Comparison of ENCODE assay signal across 24 cellular contexts in the genomic region with DNA sequence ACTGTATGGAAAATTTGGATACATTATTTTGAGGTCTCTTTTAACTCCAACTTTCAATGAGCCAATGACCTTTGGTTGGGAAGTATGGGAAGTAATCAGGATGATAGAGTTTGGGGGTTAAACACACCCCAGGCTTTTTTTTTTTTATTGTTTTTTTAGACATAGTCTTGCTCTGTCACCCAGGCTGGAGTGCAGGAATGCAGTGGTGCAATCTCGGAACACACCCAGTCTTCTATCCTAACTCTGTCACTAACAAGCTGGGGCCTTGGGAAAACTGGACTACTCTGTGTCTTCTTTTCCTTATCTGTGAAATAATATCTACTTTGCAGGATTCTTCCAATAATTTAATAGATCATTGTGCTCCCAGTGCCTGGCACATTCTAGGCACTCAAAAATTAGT. TPM values are rescaled to one million over a fixed set of nuclear protein-coding genes. Genes with fewer than 3 reads are reported as not detected.
A peak's percentile ranks its signal among the peaks of the same experiment; 100 is the strongest.
DNase-seq lines count a peak whose midpoint lies in the region; ATAC-seq, FAIRE-seq and TF ChIP-seq lines count a peak whose summit lies in the region.
"Had no signal": no experiment of that assay in that cellular context is flagged by ENCODE, and none has a peak within 500 bp of the region (broad histone marks: within the 10 kb centered on the region; RNA-seq: fewer than 3 reads in every experiment).

No MANE protein-coding gene starts in this region.

- H3K9me3 ChIP-seq in stomach smooth muscle (ENCODE audit: control insufficient read depth in 2 of 2, low read length in 2 of 2) (no peaks in the 10 kb centered on the region), MM.1S (replicated peaks; ENCODE audit: insufficient read depth, low read length) (no peaks in the 10 kb centered on the region)
- H3K9me3 ChIP-seq: adrenal gland, gastrocnemius medialis, Peyer's patch, spleen had no signal

- peaks cover 16% of the 10 kb centered on the region for H3K4me1 Mint-ChIP-seq in activated naive CD4-positive, alpha-beta T cell treated with anti-CD3 and anti-CD28 coated beads for 36 hours (ENCODE audit: low read depth)

- H3K4me2 ChIP-seq in MM.1S (ENCODE audit: low read depth, low read length) = no peak overlapping the region

- no peak for ATAC-seq in GM21447 (IDR thresholded peaks at IDR 0.05; ENCODE audit: unreplicated experiment)
- ATAC-seq: gastrocnemius medialis, K562, left cardiac atrium had no signal

- no peak for TF ChIP-seq CTCF in bronchial epithelial cell (IDR thresholded peaks at IDR 0.05; ENCODE audit: insufficient read depth, low read length, severe bottlenecking)
- no peak for TF ChIP-seq CTCF in foreskin fibroblast (IDR thresholded peaks at IDR 0.05; ENCODE audit: low read depth, low read length)
- no peak for TF ChIP-seq CTCF in MM.1S (IDR thresholded peaks at IDR 0.05; ENCODE audit: low read length)

- H3K27ac ChIP-seq in stomach smooth muscle (ENCODE audit: low read length) (peak overlapping the region; percentile 24), MM.1S (ENCODE audit: low read length) (no peak overlapping the region)
- H3K27ac ChIP-seq: gastrocnemius medialis, Peyer's patch, SK-N-MC had no signal

- peak; percentile 59 for DNase-seq in EL
- peak; percentile 33 for DNase-seq in bronchial epithelial cell (ENCODE audit: low read depth)
- DNase-seq in foreskin fibroblast = peak; percentile 32 to 63
- DNase-seq in activated naive CD4-positive, alpha-beta T cell treated with anti-CD3 and anti-CD28 coated beads for 36 hours = no peak
- DNase-seq in MM.1S = no peak
- no peak for DNase-seq in activated T-cell treated with anti-CD3 and anti-CD28 coated beads for 4 hours
- DNase-seq: activated CD4-positive, alpha-beta T cell treated with anti-CD3 and anti-CD28 coated beads for 1 hour; central memory CD4-positive, alpha-beta T cell; DMS79; effector memory CD4-positive, alpha-beta T cell; gastrocnemius medialis; left cardiac atrium; NCI-H1048; NCI-H2029; NCI-H446 treated with DMSO at 0.1 percent for 48 hours; Peyer's patch; spleen; stimulated activated CD4-positive, alpha-beta T cell treated with anti-CD3 and anti-CD28 coated beads, Interleukin-4, amount 100 ng/mL, for 4 hours had no signal

- CTCF ChIA-PET in activated naive CD4-positive, alpha-beta T cell treated with anti-CD3 and anti-CD28 coated beads for 36 hours (lab: Charles Lee) = no interaction called here

- no peak overlapping the region for H3K4me3 Mint-ChIP-seq in activated naive CD4-positive, alpha-beta T cell treated with anti-CD3 and anti-CD28 coated beads for 36 hours

- no peaks in the 10 kb centered on the region for H3K27me3 ChIP-seq in bronchial epithelial cell (ENCODE audit: control insufficient read depth, insufficient read depth, low read length)
- H3K27me3 ChIP-seq in stomach smooth muscle (ENCODE audit: control insufficient read depth in 1 of 2, insufficient read depth in 2 of 2, low read length in 2 of 2) = no peaks in the 10 kb centered on the region
- no peaks in the 10 kb centered on the region for H3K27me3 ChIP-seq in MM.1S (replicated peaks; ENCODE audit: insufficient read depth, low read length)
- H3K27me3 ChIP-seq: adrenal gland, gastrocnemius medialis, Peyer's patch, spleen had no signal

- no peak overlapping the region for H3K9ac ChIP-seq in stomach smooth muscle (ENCODE audit: low read length in 2 of 2)
- H3K9ac ChIP-seq in MM.1S (ENCODE audit: low read length) = no peak overlapping the region

- H3K79me2 ChIP-seq in MM.1S (ENCODE audit: low read length) = no peaks in the 10 kb centered on the region

- H4K20me1 ChIP-seq in MM.1S (ENCODE audit: insufficient read depth, low read length) = no peaks in the 10 kb centered on the region

- no peaks in the 10 kb centered on the region for H3K9me2 ChIP-seq in MM.1S (replicated peaks; ENCODE audit: insufficient read depth, low read length)

- intact Hi-C loops in activated naive CD4-positive, alpha-beta T cell treated with anti-CD3 and anti-CD28 coated beads for 36 hours (cut with micrococcal nuclease) = no loop called here

- no peak overlapping the region for H3K27ac Mint-ChIP-seq in activated naive CD4-positive, alpha-beta T cell treated with anti-CD3 and anti-CD28 coated beads for 36 hours
- H3K27ac Mint-ChIP-seq: progenitor cell of endocrine pancreas had no signal

- H3K36me3 ChIP-seq in bronchial epithelial cell (ENCODE audit: control insufficient read depth, insufficient read depth, low read length) = peaks cover 14% of the 10 kb centered on the region
- peaks cover 57 to 62% of the 10 kb centered on the region in 2 donors for H3K36me3 ChIP-seq in stomach smooth muscle (ENCODE audit: control insufficient read depth in 2 of 2, insufficient read depth in 2 of 2, low read length in 2 of 2)
- H3K36me3 ChIP-seq in MM.1S (replicated peaks; ENCODE audit: insufficient read depth, low read length) = no peaks in the 10 kb centered on the region

- H3K4me3 ChIP-seq in bronchial epithelial cell (ENCODE audit: low read depth, low read length) (no peak overlapping the region), foreskin fibroblast (ENCODE audit: low read depth in 1 of 2, low read length in 2 of 2) (no peak overlapping the region), stomach smooth muscle (ENCODE audit: low read length in 2 of 2) (no peak overlapping the region), MM.1S (ENCODE audit: low read length) (no peak overlapping the region)
- H3K4me3 ChIP-seq: adrenal gland, gastrocnemius medialis, K562, Peyer's patch, SK-N-MC, spleen had no signal

- H3K36me3 Mint-ChIP-seq in activated naive CD4-positive, alpha-beta T cell treated with anti-CD3 and anti-CD28 coated beads for 36 hours (ENCODE audit: low read depth) = no peaks in the 10 kb centered on the region

- H2AFZ ChIP-seq in MM.1S (ENCODE audit: low read length) = no peak overlapping the region

- H3F3A ChIP-seq in MM.1S (ENCODE audit: insufficient read depth, low read length) = no peaks in the 10 kb centered on the region

- no peaks in the 10 kb centered on the region for H3K27me3 Mint-ChIP-seq in activated naive CD4-positive, alpha-beta T cell treated with anti-CD3 and anti-CD28 coated beads for 36 hours (ENCODE audit: low read depth)
- H3K27me3 Mint-ChIP-seq: progenitor cell of endocrine pancreas had no signal

- H3K4me1 ChIP-seq in stomach smooth muscle (ENCODE audit: control insufficient read depth, insufficient read depth, low read length) (peaks cover 3% of the 10 kb centered on the region), MM.1S (ENCODE audit: low read length) (peaks cover 1% of the 10 kb centered on the region)
- H3K4me1 ChIP-seq: adrenal gland, gastrocnemius medialis, Peyer's patch, spleen had no signal

- no peaks in the 10 kb centered on the region for H3K9me3 Mint-ChIP-seq in activated naive CD4-positive, alpha-beta T cell treated with anti-CD3 and anti-CD28 coated beads for 36 hours

- no peak for FAIRE-seq in bronchial epithelial cell (lab: Jason Lieb, UNC)
- FAIRE-seq: K562 had no signal

RNA-seq across cellular contexts. Expression of gene AGBL3, which starts 37.6 kb away (rescaled TPM):
- total RNA-seq in bronchial epithelial cell = 1.8 and 2.7 TPM in 2 replicates
- total RNA-seq in activated naive CD4-positive, alpha-beta T cell treated with anti-CD3 and anti-CD28 coated beads for 36 hours = 1 to 10 TPM; 2.6 to 3.6 TPM

Comparison
In these comparisons a context has a peak if more than half of its experiments do, and no peak if none do; other contexts are left out.
1. DNase-seq: peak in EL (single experiment), bronchial epithelial cell (single experiment) and foreskin fibroblast (2 of 2); none in activated naive CD4-positive, alpha-beta T cell treated with anti-CD3 and anti-CD28 coated beads for 36 hours (single experiment), MM.1S (single experiment) and activated T-cell treated with anti-CD3 and anti-CD28 coated beads for 4 hours (single experiment).